Comparison of ENCODE assay signal across 22 cellular contexts in genomic region chr2:63436488-63436887, GRCh38.
DNase-seq lines count a peak whose midpoint lies in the region; ATAC-seq, FAIRE-seq and TF ChIP-seq lines count a peak whose summit lies in the region.
"Had no signal": no experiment of that assay in that cellular context is flagged by ENCODE, and none has a peak within 500 bp of the region (broad histone marks: within the 10 kb centered on the region; RNA-seq: fewer than 3 reads in every experiment).

No MANE protein-coding gene starts in this region.

- no peak for ATAC-seq in omental fat pad (ENCODE audit: low FRiP score)
- ATAC-seq: HCT116 had no signal

- peaks cover 6% of the 10 kb centered on the region for H3K4me1 Mint-ChIP-seq in activated naive CD4-positive, alpha-beta T cell treated with anti-CD3 and anti-CD28 coated beads for 36 hours (ENCODE audit: low read depth)
- H3K4me1 Mint-ChIP-seq: CD4-positive, CD25-positive, alpha-beta regulatory T cell; CD8-positive, alpha-beta memory T cell; IgD-negative memory B cell had no signal

- CTCF ChIA-PET in activated naive CD4-positive, alpha-beta T cell treated with anti-CD3 and anti-CD28 coated beads for 36 hours (lab: Charles Lee): interaction anchor here (3.9 kb wide), 1 partner anchor 12 kb away, joined by 18 read pairs; no protein-coding TSS in a partner anchor

- TF ChIP-seq CTCF in omental fat pad (IDR thresholded peaks at IDR 0.05): no peak

- FAIRE-seq in H54 (lab: Jason Lieb, UNC): peak; percentile 6
- FAIRE-seq: A204.1, G401.6, GM12891 had no signal

- no peaks in the 10 kb centered on the region for H3K9me3 Mint-ChIP-seq in activated naive CD4-positive, alpha-beta T cell treated with anti-CD3 and anti-CD28 coated beads for 36 hours
- H3K9me3 Mint-ChIP-seq: CD8-positive, alpha-beta memory T cell; HFFc6; IgD-negative memory B cell had no signal

- no peak for TF ChIP-seq POLR2A in H54 (IDR thresholded peaks at IDR 0.05; ENCODE audit: low read depth, low read length)

- intact Hi-C loops in activated naive CD4-positive, alpha-beta T cell treated with anti-CD3 and anti-CD28 coated beads for 36 hours (cut with micrococcal nuclease): no loop called here
- intact Hi-C loops in posterior cingulate gyrus (cut with DNase I): no loop called here

- H3K27ac Mint-ChIP-seq in activated naive CD4-positive, alpha-beta T cell treated with anti-CD3 and anti-CD28 coated beads for 36 hours: no peak overlapping the region
- H3K27ac Mint-ChIP-seq: CD4-positive, CD25-positive, alpha-beta regulatory T cell; CD8-positive, alpha-beta memory T cell; HFFc6; IgD-negative memory B cell had no signal

- no peaks in the 10 kb centered on the region for H3K27me3 Mint-ChIP-seq in activated naive CD4-positive, alpha-beta T cell treated with anti-CD3 and anti-CD28 coated beads for 36 hours (ENCODE audit: low read depth)
- H3K27me3 Mint-ChIP-seq: CD4-positive, CD25-positive, alpha-beta regulatory T cell; CD8-positive, alpha-beta memory T cell; IgD-negative memory B cell had no signal

- DNase-seq in H54 (ENCODE audit: insufficient read length, low spot score) (no peak), astrocyte of the hippocampus (ENCODE audit: low read depth, low spot score) (peak; percentile 9), iris pigment epithelial cell (ENCODE audit: low read depth) (peak; percentile 67), posterior cingulate gyrus (no peak), omental fat pad (ENCODE audit: low spot score) (no peak)
- DNase-seq in activated naive CD4-positive, alpha-beta T cell treated with anti-CD3 and anti-CD28 coated beads for 36 hours: no peak
- DNase-seq: ACHN; BE2C; C1 segment of cervical spinal cord; CD4-positive, CD25-positive, alpha-beta regulatory T cell; CD8-positive, alpha-beta memory T cell; DMS 273 treated with DMSO at 0.1 percent for 48 hours; DMS53; DND-41; H7; HFFc6; KBM-7 had no signal

- H3K4me3 Mint-ChIP-seq in activated naive CD4-positive, alpha-beta T cell treated with anti-CD3 and anti-CD28 coated beads for 36 hours: no peak overlapping the region
- H3K4me3 Mint-ChIP-seq: CD4-positive, CD25-positive, alpha-beta regulatory T cell; CD8-positive, alpha-beta memory T cell; HFFc6; IgD-negative memory B cell had no signal

- peaks cover 1% of the 10 kb centered on the region for H3K36me3 Mint-ChIP-seq in activated naive CD4-positive, alpha-beta T cell treated with anti-CD3 and anti-CD28 coated beads for 36 hours (ENCODE audit: low read depth)

Comparison
In these comparisons a context has a peak if more than half of its experiments do, and no peak if none do; other contexts are left out.
1. DNase-seq: peak in astrocyte of the hippocampus (single experiment) and iris pigment epithelial cell (single experiment); none in H54 (single experiment), activated naive CD4-positive, alpha-beta T cell treated with anti-CD3 and anti-CD28 coated beads for 36 hours (single experiment), posterior cingulate gyrus (0 of 10) and omental fat pad (single experiment).